22 cellular contexts compared by ENCODE assay signal in the genomic region with DNA sequence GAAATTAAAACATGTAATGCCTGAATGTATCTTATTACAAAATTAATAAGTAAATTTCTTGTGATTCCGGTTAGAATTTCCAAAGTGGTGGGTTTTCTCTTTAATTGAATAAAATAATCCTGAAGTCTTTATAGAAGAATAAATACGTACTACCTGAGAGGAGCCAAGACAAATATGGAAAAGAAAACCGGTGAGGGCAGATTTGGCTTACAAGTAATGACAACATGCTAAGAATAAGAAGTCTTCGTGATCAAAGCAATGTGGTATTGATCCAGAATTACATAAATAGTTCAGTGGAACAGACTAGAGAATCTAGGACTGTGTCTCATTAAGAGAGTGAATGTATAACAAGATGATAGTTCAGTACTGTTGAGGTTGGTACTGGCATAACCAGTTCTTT.
A peak's percentile ranks its signal among the peaks of the same experiment; 100 is the strongest.
DNase-seq lines count a peak whose midpoint lies in the region; ATAC-seq and TF ChIP-seq lines count a peak whose summit lies in the region.
"Had no signal": no experiment of that assay in that cellular context is flagged by ENCODE, and none has a peak within 500 bp of the region (broad histone marks: within the 10 kb centered on the region; RNA-seq: fewer than 3 reads in every experiment).

No MANE protein-coding gene starts in this region.

- no peak overlapping the region for H3K4me3 ChIP-seq in breast epithelium

- CTCF ChIA-PET in MCF 10A (lab: Yijun Ruan, JAX) (no interaction called here), activated B cell treated with CpG ODN at 0.5 μM for 24 hours (lab: Charles Lee) (no interaction called here)

- POLR2A ChIA-PET in MCF 10A (lab: Yijun Ruan, JAX), result interaction anchor here (0.9 kb wide), 1 partner anchor 16 kb away, joined by 3 read pairs; no protein-coding TSS in a partner anchor
- POLR2A ChIA-PET in activated B cell treated with CpG ODN at 0.5 μM for 24 hours (lab: Charles Lee), result interaction anchor here (1.5 kb wide), 1 partner anchor 13 kb away, joined by 4 read pairs; no protein-coding TSS in a partner anchor

- no peaks in the 10 kb centered on the region for H3K9me3 ChIP-seq in breast epithelium

- H3K4me1 Mint-ChIP-seq in MCF 10A (ENCODE audit: insufficient read depth, unreplicated experiment), result peaks cover 45% of the 10 kb centered on the region
- H3K4me1 Mint-ChIP-seq in activated B cell treated with CpG ODN at 0.5 μM for 24 hours, result peaks cover 51% of the 10 kb centered on the region
- H3K4me1 Mint-ChIP-seq in memory B cell, result peaks cover 29% of the 10 kb centered on the region

- BruUV-seq in MCF 10A (replicated peaks; lab: Mats Ljungman, UMichigan), result no TSS peak

- H3K9me3 Mint-ChIP-seq in MCF 10A (ENCODE audit: unreplicated experiment) (no peaks in the 10 kb centered on the region), activated B cell treated with CpG ODN at 0.5 μM for 24 hours (peaks cover 2% of the 10 kb centered on the region), memory B cell (peaks cover 1% of the 10 kb centered on the region)

- H3K36me3 Mint-ChIP-seq in MCF 10A (ENCODE audit: insufficient read depth, unreplicated experiment) (no peaks in the 10 kb centered on the region), activated B cell treated with CpG ODN at 0.5 μM for 24 hours (ENCODE audit: low read depth) (no peaks in the 10 kb centered on the region), memory B cell (peaks cover 2% of the 10 kb centered on the region)
- H3K36me3 Mint-ChIP-seq: CD8-positive, alpha-beta memory T cell had no signal

- H3K4me1 ChIP-seq in breast epithelium, result no peaks in the 10 kb centered on the region

- H3K27ac Mint-ChIP-seq in MCF 10A (ENCODE audit: low read depth, unreplicated experiment), result no peak overlapping the region
- peak overlapping the region; percentile 32 for H3K27ac Mint-ChIP-seq in activated B cell treated with CpG ODN at 0.5 μM for 24 hours
- H3K27ac Mint-ChIP-seq in memory B cell, result peak overlapping the region; percentile 51
- H3K27ac Mint-ChIP-seq: CD8-positive, alpha-beta memory T cell had no signal

- ATAC-seq in activated B cell treated with CpG ODN at 0.5 μM for 24 hours (ENCODE audit: low read depth), result no peak
- ATAC-seq in memory B cell (ENCODE audit: low read depth), result no peak
- ATAC-seq in HG02759 (IDR thresholded peaks at IDR 0.05; ENCODE audit: unreplicated experiment), result no peak
- ATAC-seq in GM21526 (IDR thresholded peaks at IDR 0.05; ENCODE audit: low FRiP score, unreplicated experiment), result no peak
- no peak for ATAC-seq in GM18867 (IDR thresholded peaks at IDR 0.05; ENCODE audit: unreplicated experiment)
- ATAC-seq: HCT116 had no signal

- TF ChIP-seq POLR2A in breast epithelium (IDR thresholded peaks at IDR 0.05), result no peak

- H3K27me3 ChIP-seq in breast epithelium, result no peaks in the 10 kb centered on the region

- peak overlapping the region; percentile 57 to 74 for H3K27ac ChIP-seq in breast epithelium

- DNase-seq in breast epithelium (ENCODE audit: low spot score in 2 of 2) (no peak), MCF 10A (ENCODE audit: unreplicated experiment) (no peak), activated B cell treated with CpG ODN at 0.5 μM for 24 hours (no peak), memory B cell (ENCODE audit: low spot score in 2 of 2) (no peak)
- DNase-seq in activated CD4-positive, CD25-positive, alpha-beta regulatory T cell (lab: John Stamatoyannopoulos, UW), result no peak
- DNase-seq: AML-193; C1 segment of cervical spinal cord; CD8-positive, alpha-beta memory T cell; DMS53; GDM1; Kasumi-1; MM.1S; NCI-H1092; NCI-H1436; NCI-H187 treated with DMSO at 0.1 percent for 48 hours; NCI-H748 treated with DMSO at 0.1 percent for 48 hours; Right ventricle myocardium superior; SW 1271 had no signal

- intact Hi-C loops in breast epithelium (cut with DNase I; ENCODE audit: low total_unique reads), result no loop called here
- intact Hi-C loops in MCF 10A (cut with micrococcal nuclease), result no loop called here
- intact Hi-C loops in activated B cell treated with CpG ODN at 0.5 μM for 24 hours (cut with micrococcal nuclease), result no loop called here

- H3K4me3 Mint-ChIP-seq in MCF 10A (ENCODE audit: unreplicated experiment) (no peak overlapping the region), activated B cell treated with CpG ODN at 0.5 μM for 24 hours (no peak overlapping the region), memory B cell (no peak overlapping the region)
- H3K4me3 Mint-ChIP-seq: CD8-positive, alpha-beta memory T cell had no signal

- no peaks in the 10 kb centered on the region for H3K36me3 ChIP-seq in breast epithelium

- TF ChIP-seq CTCF in breast epithelium (IDR thresholded peaks at IDR 0.05) (no peak), MCF 10A (IDR thresholded peaks at IDR 0.05; ENCODE audit: unreplicated experiment) (no peak), activated B cell treated with CpG ODN at 0.5 μM for 24 hours (IDR thresholded peaks at IDR 0.05) (no peak)

- H3K27me3 Mint-ChIP-seq in MCF 10A (ENCODE audit: insufficient read depth, unreplicated experiment), result no peaks in the 10 kb centered on the region
- no peaks in the 10 kb centered on the region for H3K27me3 Mint-ChIP-seq in activated B cell treated with CpG ODN at 0.5 μM for 24 hours
- no peaks in the 10 kb centered on the region for H3K27me3 Mint-ChIP-seq in memory B cell
